In the genomic region with DNA sequence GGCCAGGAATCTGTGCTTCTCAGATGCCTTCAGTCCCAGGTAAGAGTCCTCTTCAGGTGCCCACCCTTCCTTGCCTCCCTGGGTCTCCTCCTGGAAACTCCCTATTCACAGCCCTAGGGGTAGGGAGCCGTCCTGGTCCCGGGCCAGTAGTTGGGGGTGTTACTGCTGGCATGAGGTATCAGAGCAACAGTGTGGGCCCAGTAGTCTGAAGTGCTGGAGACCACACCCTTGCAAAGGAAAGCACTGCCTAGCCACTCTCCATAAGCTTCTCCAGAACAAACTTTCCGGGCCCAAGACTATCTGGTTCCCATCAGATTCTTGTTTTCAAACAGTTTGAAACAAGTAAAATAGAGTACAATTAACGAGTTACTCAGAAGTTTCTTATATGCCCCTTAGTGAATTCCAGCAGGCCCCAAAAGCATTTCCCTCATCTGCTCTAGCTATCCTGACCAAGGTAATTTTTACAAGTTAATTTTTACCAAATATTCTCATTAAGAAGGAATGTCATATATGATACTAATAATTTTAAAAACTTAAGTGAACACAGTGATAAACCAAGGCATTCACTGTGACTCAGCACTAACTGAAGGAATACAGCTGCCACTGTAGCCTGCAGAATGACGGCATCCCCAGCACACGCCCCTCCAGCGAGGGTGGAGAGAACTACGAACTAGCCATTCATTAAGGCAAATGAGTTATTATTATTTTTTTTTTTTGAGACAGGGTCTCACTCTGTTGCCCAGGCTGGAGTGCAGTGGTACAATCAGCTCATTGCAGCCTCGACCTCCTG, we compare ENCODE assay signal across 13 cellular contexts. TPM values are rescaled to one million over a fixed set of nuclear protein-coding genes. Genes with fewer than 3 reads are reported as not detected.
DNase-seq lines count a peak whose midpoint lies in the region; ATAC-seq and TF ChIP-seq lines count a peak whose summit lies in the region.
"Had no signal": no experiment of that assay in that cellular context is flagged by ENCODE, and none has a peak within 500 bp of the region (broad histone marks: within the 10 kb centered on the region; RNA-seq: fewer than 3 reads in every experiment).

No MANE protein-coding gene starts in this region.

- 57 to 65% methylated on average over 7 to 9 of the region's 9 CpGs for WGBS in esophagus squamous epithelium, 2 donors
- 45% methylated on average over 7 of the region's 9 CpGs for WGBS in mesenchymal stem cell

- ATAC-seq in HG03469 (IDR thresholded peaks at IDR 0.05; ENCODE audit: unreplicated experiment) = no peak
- ATAC-seq in GM21423 (IDR thresholded peaks at IDR 0.05; ENCODE audit: unreplicated experiment) = no peak
- ATAC-seq in GM21447 (IDR thresholded peaks at IDR 0.05; ENCODE audit: unreplicated experiment) = no peak

- DNase-seq in PC-9 = peak in 1 of 2 experiments; percentile 50
- DNase-seq in esophagus squamous epithelium (lab: John Stamatoyannopoulos, UW) = no peak
- peak; percentile 76 for DNase-seq in mesenchymal stem cell
- no peak for DNase-seq in NCI-H2081 treated with DMSO at 0.1 percent for 48 hours (lab: John Stamatoyannopoulos, UW)
- DNase-seq: endodermal cell; GDM1; MG63; SHP77; stimulated activated CD4-positive, alpha-beta T cell treated with anti-CD3 and anti-CD28 coated beads, Interleukin-12 subunit alpha, Interleukin-12 subunit beta, amount 100 ng/mL, for 4 hours had no signal

- peak overlapping the region; percentile 71 for H2BK120ac ChIP-seq in mesenchymal stem cell (ENCODE audit: low read depth, low read length)

- POLR2A ChIA-PET in PC-9 (lab: Charles Lee; ENCODE audit: unreplicated experiment) = interaction anchor here (0.6 kb wide), 2 partner anchors 23 to 247 kb away, joined by 3 to 5 read pairs; no protein-coding TSS in a partner anchor

- H3K4me2 ChIP-seq in PC-9 = no peak overlapping the region
- no peak overlapping the region for H3K4me2 ChIP-seq in mesenchymal stem cell (ENCODE audit: low read length, poor library complexity, severe bottlenecking)

- H2BK5ac ChIP-seq in mesenchymal stem cell (ENCODE audit: low read depth, low read length, poor library complexity, severe bottlenecking) = peak overlapping the region; percentile 39

- H2AK5ac ChIP-seq in mesenchymal stem cell (ENCODE audit: low read length, severe bottlenecking) = peak overlapping the region; percentile 57

- H4K20me1 ChIP-seq in PC-9 (ENCODE audit: insufficient read depth) = no peaks in the 10 kb centered on the region

- H3K79me2 ChIP-seq in ACC112 (ENCODE audit: control insufficient read depth, insufficient read depth, low read length, unreplicated experiment) (no peaks in the 10 kb centered on the region), PC-9 (ENCODE audit: low read depth) (no peaks in the 10 kb centered on the region)

- peak overlapping the region; percentile 1 for H4K8ac ChIP-seq in mesenchymal stem cell (ENCODE audit: low read length)

- H4K91ac ChIP-seq in mesenchymal stem cell (ENCODE audit: low read length) = peak overlapping the region; percentile 80

- H3K27ac ChIP-seq in ACC112 (ENCODE audit: low read depth, low read length) (peak overlapping the region; percentile 69), PC-9 (peak overlapping the region; percentile 27), esophagus squamous epithelium (peak overlapping the region; percentile 38 to 53 (median 50)), mesenchymal stem cell (ENCODE audit: low read length, poor library complexity, severe bottlenecking) (peak overlapping the region; percentile 94)

- TF ChIP-seq POLR2A in esophagus squamous epithelium (IDR thresholded peaks at IDR 0.05) = no peak

- H3K9ac ChIP-seq in mesenchymal stem cell (ENCODE audit: low read length) = peak overlapping the region; percentile 80

- TF ChIP-seq CTCF in PC-9 (conservative IDR thresholded peaks at IDR 0.05) = no peak
- TF ChIP-seq CTCF in esophagus squamous epithelium (IDR thresholded peaks at IDR 0.05) = no peak

- no peaks in the 10 kb centered on the region for H3K9me2 ChIP-seq in PC-9 (ENCODE audit: insufficient read depth)

- BruUV-seq in PC-9 (replicated peaks; lab: Mats Ljungman, UMichigan) = TSS peak; percentile 97

- H3K27me3 ChIP-seq in ACC112 (ENCODE audit: insufficient read depth, low read length) = no peaks in the 10 kb centered on the region
- no peaks in the 10 kb centered on the region for H3K27me3 ChIP-seq in PC-9 (ENCODE audit: insufficient read depth, low read depth)
- no peaks in the 10 kb centered on the region for H3K27me3 ChIP-seq in esophagus squamous epithelium
- no peaks in the 10 kb centered on the region for H3K27me3 ChIP-seq in mesenchymal stem cell (ENCODE audit: control insufficient read depth in 1 of 2, insufficient read depth in 1 of 2, low read length in 2 of 2)
- H3K27me3 ChIP-seq: MG63 had no signal

- no peak overlapping the region for H2BK15ac ChIP-seq in mesenchymal stem cell (ENCODE audit: low read depth, poor library complexity, severe bottlenecking)

- intact Hi-C loops in PC-9 (cut with micrococcal nuclease; ENCODE audit: unreplicated experiment) = no loop called here
- intact Hi-C loops in esophagus squamous epithelium (cut with DNase I) = no loop called here

- peaks cover 9% of the 10 kb centered on the region; the same call in 1 of the 2 replicates for H3K36me3 ChIP-seq in ACC112 (ENCODE audit: insufficient read depth, low read length)
- no peaks in the 10 kb centered on the region for H3K36me3 ChIP-seq in PC-9 (ENCODE audit: low read depth)
- H3K36me3 ChIP-seq in esophagus squamous epithelium = peaks cover 0 to 2% (median 0%) of the 10 kb centered on the region in 3 donors
- H3K36me3 ChIP-seq in mesenchymal stem cell (ENCODE audit: control insufficient read depth in 1 of 2, insufficient read depth in 2 of 2, low read depth in 1 of 2, low read length in 2 of 2) = peaks cover 4 to 5% of the 10 kb centered on the region in 2 experiments
- H3K36me3 ChIP-seq: MG63 had no signal

- no peaks in the 10 kb centered on the region for H3F3A ChIP-seq in PC-9 (ENCODE audit: insufficient read depth, low read depth)

- peak overlapping the region in 1 of 2 experiments; percentile 37 for H2BK12ac ChIP-seq in mesenchymal stem cell (ENCODE audit: low read length in 2 of 2)

- no peaks in the 10 kb centered on the region for H3K9me3 ChIP-seq in PC-9 (ENCODE audit: insufficient read depth, low read depth)
- no peaks in the 10 kb centered on the region for H3K9me3 ChIP-seq in esophagus squamous epithelium
- no peaks in the 10 kb centered on the region for H3K9me3 ChIP-seq in mesenchymal stem cell (ENCODE audit: control insufficient read depth, low read length)
- H3K9me3 ChIP-seq: MG63 had no signal

- H3K4me1 ChIP-seq in ACC112 (ENCODE audit: control insufficient read depth, insufficient read depth, low read length, unreplicated experiment) = peaks cover 5% of the 10 kb centered on the region
- no peaks in the 10 kb centered on the region; the same call in 1 of the 2 replicates for H3K4me1 ChIP-seq in PC-9 (replicated peaks; ENCODE audit: insufficient read depth)
- peaks cover 0 to 12% (median 0%) of the 10 kb centered on the region in 3 donors for H3K4me1 ChIP-seq in esophagus squamous epithelium
- H3K4me1 ChIP-seq in mesenchymal stem cell (ENCODE audit: control insufficient read depth, insufficient read depth, low read depth, low read length) = peaks cover 6% of the 10 kb centered on the region

- H3K4me3 ChIP-seq in ACC112 (ENCODE audit: low read depth, low read length) (no peak overlapping the region), PC-9 (no peak overlapping the region), esophagus squamous epithelium (no peak overlapping the region), mesenchymal stem cell (ENCODE audit: insufficient read depth in 1 of 2, low read depth in 1 of 2, low read length in 2 of 2) (no peak overlapping the region)
- H3K4me3 ChIP-seq: MG63 had no signal

- CTCF ChIA-PET in PC-9 (lab: Charles Lee) = no interaction called here

- H3K14ac ChIP-seq in mesenchymal stem cell (ENCODE audit: low read length in 2 of 2) = no peak overlapping the region

- H3K18ac ChIP-seq in mesenchymal stem cell (ENCODE audit: low read depth in 1 of 2, low read length in 2 of 2) = peak overlapping the region in 1 of 2 experiments; percentile 61

- no peak overlapping the region for H3K23ac ChIP-seq in mesenchymal stem cell (ENCODE audit: low read length in 2 of 2)

- H2AFZ ChIP-seq in ACC112 (ENCODE audit: low read length, unreplicated experiment) (no peak overlapping the region), PC-9 (no peak overlapping the region), mesenchymal stem cell (ENCODE audit: low read depth, low read length) (no peak overlapping the region)

- peak overlapping the region in 1 of 2 experiments; percentile 40 for H3K4ac ChIP-seq in mesenchymal stem cell (ENCODE audit: low read depth in 1 of 2, low read length in 2 of 2)

- peaks cover under 1% of the 10 kb centered on the region for H3K79me1 ChIP-seq in mesenchymal stem cell (replicated peaks; ENCODE audit: low read length, poor library complexity, severe bottlenecking)

RNA-seq across cellular contexts. Expression of gene MOK, which starts 49.4 kb away (rescaled TPM):
- total RNA-seq in PC-9 (2021) (72.1 and 74.3 TPM in 2 replicates), esophagus squamous epithelium (1 to 10 TPM; 6.2 to 8.3 (median 6.4) TPM)
- polyA plus RNA-seq in mesenchymal stem cell (2013, experiment 1 of 2) = 6.9 TPM
- 7.7 TPM for polyA plus RNA-seq in mesenchymal stem cell (2013, experiment 2 of 2)

Comparison
In these comparisons a context has a peak if more than half of its experiments do, and no peak if none do; other contexts are left out.
1. H3K27ac ChIP-seq: peak in every context shown above with its lines; median percentile 94 in mesenchymal stem cell; 69 in ACC112; 50 in esophagus squamous epithelium; 27 in PC-9.